ENCODE assay signal across 17 cellular contexts in the genomic region with DNA sequence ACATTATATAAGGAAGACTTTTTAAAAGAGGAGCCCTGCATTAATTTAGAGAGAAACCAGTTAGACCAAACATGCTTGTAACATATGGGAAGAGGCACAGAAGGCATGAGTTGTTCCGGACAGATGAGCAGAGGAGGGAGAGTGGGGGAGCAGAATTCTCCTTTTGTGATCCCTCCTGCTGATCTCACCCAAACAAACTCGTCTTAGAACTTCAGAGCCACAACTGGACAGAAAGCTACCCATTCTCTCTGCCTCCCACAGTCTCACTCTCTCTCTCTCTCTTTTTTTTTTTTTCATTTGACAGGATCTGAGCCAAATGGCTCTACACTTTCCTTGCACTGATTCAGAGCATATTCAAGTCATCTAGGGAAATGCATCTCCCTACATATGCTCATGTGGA.
"Had no signal": no experiment of that assay in that cellular context is flagged by ENCODE, and none has a peak within 500 bp of the region (broad histone marks: within the 10 kb centered on the region; RNA-seq: fewer than 3 reads in every experiment).

No MANE protein-coding gene starts in this region.

- H3K36me3 ChIP-seq: prostate gland, stomach, upper lobe of left lung had no signal

- H3K4me1 ChIP-seq: prostate gland, stomach, upper lobe of left lung had no signal

- H3K27ac ChIP-seq: prostate gland, stomach, testis, upper lobe of left lung had no signal

- H3K9me3 ChIP-seq: prostate gland, testis, upper lobe of left lung had no signal

- H3K4me3 ChIP-seq: prostate gland, stomach, testis, upper lobe of left lung had no signal

- H3K27me3 ChIP-seq: stomach, testis, upper lobe of left lung had no signal

- DNase-seq: activated CD4-positive, alpha-beta T cell treated with anti-CD3 and anti-CD28 coated beads, Interleukin-2, amount 10 ng/mL, durations not matched to agents 24 days and 14 days; activated CD4-positive, CD25-positive, alpha-beta regulatory T cell; activated CD8-positive, alpha-beta memory T cell treated with anti-CD3 and anti-CD28 coated beads, Interleukin-2, amount 50 U/mL, for 4 hours; activated CD8-positive, alpha-beta T cell treated with anti-CD3 and anti-CD28 coated beads, Interleukin-2, amount 10 ng/mL, durations not matched to agents 7 days and 5 days; activated gamma-delta T cell treated with Interleukin-2 at 50 U/mL for 16 hours; amniotic stem cell; central memory CD4-positive, alpha-beta T cell; effector memory CD4-positive, alpha-beta T cell; hippocampal formation; left ventricle myocardium superior; mesendoderm; right cardiac atrium; stomach; SW 1271; testis; upper lobe of left lung had no signal
